ENCODE assay signal across 8 cellular contexts in genomic region chr10:80029205-80029604, GRCh38. TPM values are rescaled to one million over a fixed set of nuclear protein-coding genes. Genes with fewer than 3 reads are reported as not detected.
DNase-seq lines count a peak whose midpoint lies in the region; ATAC-seq lines count a peak whose summit lies in the region.
"Not testable (repeated sequence)": the region's sequence is repeated elsewhere in the genome, so short reads cannot be mapped to it uniquely, and the experiment has no call there.

No MANE protein-coding gene starts in this region.

- DNase-seq in EH (ENCODE audit: low read depth) (peak; percentile 41), HEK293T (ENCODE audit: extremely low spot score) (peak; percentile 15), NCI-H524 (lab: John Stamatoyannopoulos, UW) (peak; percentile 36 to 62), iPS-NIHi11 (ENCODE audit: low spot score) (peak; percentile 41)
- DNase-seq in activated CD4-positive, alpha-beta memory T cell treated with anti-CD3 and anti-CD28 coated beads for 36 hours: peak; percentile 24
- DNase-seq in stimulated activated naive B cell treated with anti-CD40 and anti-IgM and Interleukin-4, amounts not matched to agents 10 μg/mL and 1 μg/mL and 100 μg/mL, for 72 hours: peak; percentile 17

- ATAC-seq in GM19395 (IDR thresholded peaks at IDR 0.05; ENCODE audit: unreplicated experiment): peak; percentile 95
- ATAC-seq in HG03565 (IDR thresholded peaks at IDR 0.05; ENCODE audit: unreplicated experiment): peak; percentile 85
- peak; percentile 69 to 96 for ATAC-seq in stimulated activated naive B cell treated with anti-CD40 and anti-IgM and Interleukin-4, amounts not matched to agents 10 μg/mL and 1 μg/mL and 100 μg/mL, for 72 hours (replicated peaks)

- not testable (repeated sequence) for H3K9me3 Mint-ChIP-seq in activated CD4-positive, alpha-beta memory T cell treated with anti-CD3 and anti-CD28 coated beads for 36 hours; stimulated activated naive B cell treated with anti-CD40 and anti-IgM and Interleukin-4, amounts not matched to agents 10 μg/mL and 1 μg/mL and 100 μg/mL, for 72 hours

- POLR2A ChIA-PET in HEK293T (lab: Yijun Ruan, JAX); activated CD4-positive, alpha-beta memory T cell treated with anti-CD3 and anti-CD28 coated beads for 36 hours (lab: Charles Lee): not testable (repeated sequence)

- H3K4me1 Mint-ChIP-seq in activated CD4-positive, alpha-beta memory T cell treated with anti-CD3 and anti-CD28 coated beads for 36 hours (ENCODE audit: low read depth); stimulated activated naive B cell treated with anti-CD40 and anti-IgM and Interleukin-4, amounts not matched to agents 10 μg/mL and 1 μg/mL and 100 μg/mL, for 72 hours: not testable (repeated sequence)

- H3K27ac Mint-ChIP-seq in activated CD4-positive, alpha-beta memory T cell treated with anti-CD3 and anti-CD28 coated beads for 36 hours; stimulated activated naive B cell treated with anti-CD40 and anti-IgM and Interleukin-4, amounts not matched to agents 10 μg/mL and 1 μg/mL and 100 μg/mL, for 72 hours: not testable (repeated sequence)

- H3K36me3 Mint-ChIP-seq in activated CD4-positive, alpha-beta memory T cell treated with anti-CD3 and anti-CD28 coated beads for 36 hours; stimulated activated naive B cell treated with anti-CD40 and anti-IgM and Interleukin-4, amounts not matched to agents 10 μg/mL and 1 μg/mL and 100 μg/mL, for 72 hours: not testable (repeated sequence)

- not testable (repeated sequence) for H3K4me3 Mint-ChIP-seq in activated CD4-positive, alpha-beta memory T cell treated with anti-CD3 and anti-CD28 coated beads for 36 hours; stimulated activated naive B cell treated with anti-CD40 and anti-IgM and Interleukin-4, amounts not matched to agents 10 μg/mL and 1 μg/mL and 100 μg/mL, for 72 hours

- intact Hi-C loops in activated CD4-positive, alpha-beta memory T cell treated with anti-CD3 and anti-CD28 coated beads for 36 hours (cut with micrococcal nuclease): not testable (repeated sequence)

- CTCF ChIA-PET in HEK293T (lab: Yijun Ruan, JAX): interaction anchor here (2.0 kb wide), 1 partner anchor 18 kb away, joined by 8 read pairs; no protein-coding TSS in a partner anchor
- CTCF ChIA-PET in activated CD4-positive, alpha-beta memory T cell treated with anti-CD3 and anti-CD28 coated beads for 36 hours (lab: Charles Lee): interaction anchor here (1.2 to 2.1 kb wide), 4 partner anchors 15 to 100 kb away, joined by 3 to 10 read pairs (median 8); no protein-coding TSS in a partner anchor

- H3K27me3 Mint-ChIP-seq in activated CD4-positive, alpha-beta memory T cell treated with anti-CD3 and anti-CD28 coated beads for 36 hours; stimulated activated naive B cell treated with anti-CD40 and anti-IgM and Interleukin-4, amounts not matched to agents 10 μg/mL and 1 μg/mL and 100 μg/mL, for 72 hours: not testable (repeated sequence)

RNA-seq across cellular contexts. Expression of gene TMEM254, which starts 49.3 kb away (rescaled TPM):
- 10 to 100 TPM; 11.6 to 12.3 TPM for total RNA-seq in activated CD4-positive, alpha-beta memory T cell treated with anti-CD3 and anti-CD28 coated beads for 36 hours

Comparison
In these comparisons a context has a peak if more than half of its experiments do, and no peak if none do; other contexts are left out.
1. Peak in every context shown above with its lines: DNase-seq and ATAC-seq.